Comparison of ENCODE assay signal across 21 cellular contexts in genomic region chr3:100082724-100083123, GRCh38.
"Had no signal": no experiment of that assay in that cellular context is flagged by ENCODE, and none has a peak within 500 bp of the region (broad histone marks: within the 10 kb centered on the region; RNA-seq: fewer than 3 reads in every experiment).

No MANE protein-coding gene starts in this region.

- ATAC-seq: left colon had no signal

- H3K36me3 ChIP-seq: brain microvascular endothelial cell, esophagus muscularis mucosa, neutrophil, ovary, right atrium auricular region had no signal

- H3K27ac ChIP-seq: brain microvascular endothelial cell, esophagus muscularis mucosa, neutrophil, ovary had no signal

- DNase-seq: activated CD4-positive, alpha-beta memory T cell treated with anti-CD3 and anti-CD28 coated beads for 36 hours; activated CD4-positive, alpha-beta T cell treated with anti-CD3 and anti-CD28 coated beads, Interleukin-2, amount 10 ng/mL, durations not matched to agents 24 days and 14 days; activated CD4-positive, CD25-positive, alpha-beta regulatory T cell treated with anti-CD3 and anti-CD28 coated beads, Interleukin-2, amount 50 U/mL, for 72 hours; activated CD8-positive, alpha-beta memory T cell treated with anti-CD3 and anti-CD28 coated beads, Interleukin-2, amount 50 U/mL, for 4 hours; activated gamma-delta T cell; activated naive CD4-positive, alpha-beta T cell treated with anti-CD3 and anti-CD28 coated beads, Interleukin-2, amount 50 U/mL, for 16 hours; activated T-cell treated with anti-CD3 and anti-CD28 coated beads, Interleukin-2, amount 50 U/mL, for 24 hours; brain microvascular endothelial cell; foreskin melanocyte; kidney; left colon; mammary epithelial cell; naive B cell; nephron progenitor cell; ovary; stimulated activated CD4-positive, alpha-beta T cell treated with anti-CD3 and anti-CD28 coated beads, Interleukin-2, amount 100 ng/mL, for 48 hours; stimulated activated naive CD4-positive, alpha-beta T cell treated with Interleukin-2 at 50 U/mL for 16 hours; trophoblast cell had no signal

- H3K4me3 ChIP-seq: esophagus muscularis mucosa, ovary, right atrium auricular region had no signal

- H3K9me3 ChIP-seq: esophagus muscularis mucosa, neutrophil, ovary, right atrium auricular region had no signal

- H3K27me3 ChIP-seq: brain microvascular endothelial cell, esophagus muscularis mucosa, neutrophil, ovary, right atrium auricular region had no signal
